In the genomic region with DNA sequence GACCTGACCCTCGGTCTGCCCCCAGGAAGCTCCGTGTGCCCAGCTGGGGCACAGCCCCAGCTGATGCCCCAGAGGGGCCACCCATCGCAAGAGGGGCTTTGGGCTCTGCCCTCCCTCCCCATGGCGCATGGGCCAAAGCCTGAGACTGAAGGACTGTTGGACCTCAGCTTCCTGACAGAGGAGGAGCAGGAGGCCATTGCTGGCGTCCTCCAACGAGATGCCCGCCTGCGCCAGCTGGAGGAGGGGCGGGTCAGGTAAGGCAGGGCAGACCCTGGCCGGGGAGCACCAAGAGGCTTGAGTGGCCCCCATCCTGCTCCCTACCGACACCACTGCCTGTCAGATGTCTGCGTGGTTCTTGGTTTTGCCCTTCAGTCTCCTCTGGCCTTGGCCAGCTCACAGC, we compare ENCODE assay signal across 23 cellular contexts. TPM values are rescaled to one million over a fixed set of nuclear protein-coding genes. Genes with fewer than 3 reads are reported as not detected.
"Had no signal": no experiment of that assay in that cellular context is flagged by ENCODE, and none has a peak within 500 bp of the region (broad histone marks: within the 10 kb centered on the region; RNA-seq: fewer than 3 reads in every experiment).

No MANE protein-coding gene starts in this region.

- H3K4me3 ChIP-seq: gastrocnemius medialis, heart right ventricle, lung, tibial nerve, uterus had no signal

- H3K27me3 Mint-ChIP-seq: activated CD8-positive, alpha-beta memory T cell treated with anti-CD3 and anti-CD28 coated beads, Interleukin-2, amount 10 ng/mL, durations not matched to agents 7 days and 5 days; naive B cell had no signal

- H3K9me3 Mint-ChIP-seq: naive B cell had no signal

- H3K27me3 ChIP-seq: brain microvascular endothelial cell, heart right ventricle had no signal

- DNase-seq: activated CD4-positive, alpha-beta T cell treated with anti-CD3 and anti-CD28 coated beads, Interleukin-2, amount 50 U/mL, for 4 hours; activated CD4-positive, CD25-positive, alpha-beta regulatory T cell; activated CD8-positive, alpha-beta memory T cell treated with anti-CD3 and anti-CD28 coated beads, Interleukin-2, amount 10 ng/mL, durations not matched to agents 7 days and 5 days; activated gamma-delta T cell; activated T-cell treated with anti-CD3 and anti-CD28 coated beads, Interleukin-2, amount 50 U/mL, for 1 hour; anterior cingulate cortex; brain microvascular endothelial cell; cerebellar nuclear complex; effector CD8-positive, alpha-beta T cell; gastrocnemius medialis; heart right ventricle; left colon; naive B cell; nucleus accumbens; stimulated activated CD4-positive, alpha-beta T cell treated with anti-CD3 and anti-CD28 coated beads, Interleukin-2, amount 100 ng/mL, for 48 hours; stimulated activated naive CD4-positive, alpha-beta T cell; uterus had no signal

- ATAC-seq: activated CD8-positive, alpha-beta memory T cell treated with anti-CD3 and anti-CD28 coated beads, Interleukin-2, amount 10 ng/mL, durations not matched to agents 7 days and 5 days; gastrocnemius medialis; heart right ventricle; left colon had no signal

- H3K9me3 ChIP-seq: gastrocnemius medialis, heart right ventricle, tibial nerve, uterus had no signal

- H3K4me1 ChIP-seq: uterus had no signal

- H3K27ac ChIP-seq: brain microvascular endothelial cell, epithelial cell of prostate, gastrocnemius medialis, heart right ventricle, tibial nerve, uterus had no signal

- H3K36me3 ChIP-seq: brain microvascular endothelial cell, gastrocnemius medialis, tibial nerve, uterus had no signal

RNA-seq across cellular contexts. Expression of a gene that starts 29.4 kb away (rescaled TPM):
- total RNA-seq: activated CD8-positive, alpha-beta memory T cell treated with anti-CD3 and anti-CD28 coated beads, Interleukin-2, amount 10 ng/mL, durations not matched to agents 7 days and 5 days; mononuclear cell; T-helper 2 cell treated with Interferon-gamma antibody and Interleukin-4, amounts not matched to agents 100 ng/mL and 5 ng/mL, for 36 hours had no signal

RNA-seq across cellular contexts. Expression of a gene that starts 37.9 kb away (rescaled TPM):
- total RNA-seq: activated CD8-positive, alpha-beta memory T cell treated with anti-CD3 and anti-CD28 coated beads, Interleukin-2, amount 10 ng/mL, durations not matched to agents 7 days and 5 days; gastrocnemius medialis; heart right ventricle; mononuclear cell; subcutaneous adipose tissue; T-helper 2 cell treated with Interferon-gamma antibody and Interleukin-4, amounts not matched to agents 100 ng/mL and 5 ng/mL, for 36 hours; tibial nerve had no signal
- polyA plus RNA-seq: heart right ventricle had no signal
